1 cellular context compared by ENCODE assay signal in genomic region chr3:155847993-155848392, GRCh38.
TF ChIP-seq lines count a peak whose summit lies in the region.

No MANE protein-coding gene starts in this region.

TF ChIP-seq in WTC11, 78 proteins besides CTCF, POLR2A, EP300 and RAD21:
- TF ChIP-seq ZNF416 (CRISPR knock-in tag; IDR thresholded peaks at IDR 0.05) (no peak), ZNF121 (CRISPR knock-in tag; IDR thresholded peaks at IDR 0.05) (peak; percentile 82)
TF ChIP-seq in WTC11: peak in this region for 1.
